Comparison of ENCODE assay signal across 8 cellular contexts in the genomic region with DNA sequence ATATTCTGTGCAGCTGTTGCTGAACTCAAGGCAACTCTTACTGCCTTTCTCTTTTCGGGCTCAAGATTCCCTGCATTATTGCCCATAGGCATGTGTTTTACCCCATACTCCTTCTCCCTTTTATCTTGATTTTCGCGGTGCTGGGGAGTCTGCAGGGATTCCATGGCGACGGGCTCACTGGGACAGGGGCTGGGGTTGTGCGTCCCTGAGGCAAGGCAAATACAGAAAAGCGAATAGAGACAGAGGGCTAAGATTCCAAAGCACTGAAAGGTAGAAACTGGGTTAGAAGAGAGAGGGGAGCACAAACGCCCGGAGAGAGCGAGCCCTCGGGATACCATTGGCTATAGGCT. TPM values are rescaled to one million over a fixed set of nuclear protein-coding genes. Genes with fewer than 3 reads are reported as not detected.
DNase-seq lines count a peak whose midpoint lies in the region; ATAC-seq and TF ChIP-seq lines count a peak whose summit lies in the region.

No MANE protein-coding gene starts in this region.

- no peaks in the 10 kb centered on the region for H3K27me3 Mint-ChIP-seq in activated CD8-positive, alpha-beta T cell treated with anti-CD3 and anti-CD28 coated beads for 36 hours

- peak; percentile 17 for ATAC-seq in GM18868 (IDR thresholded peaks at IDR 0.05; ENCODE audit: unreplicated experiment)
- ATAC-seq in HG02884 (IDR thresholded peaks at IDR 0.05; ENCODE audit: unreplicated experiment), result peak; percentile 8
- ATAC-seq in activated CD8-positive, alpha-beta T cell treated with anti-CD3 and anti-CD28 coated beads for 36 hours, result peak; percentile 31

- H3K9ac ChIP-seq in iPS-18a (ENCODE audit: low read length) (peak overlapping the region; percentile 98), stomach smooth muscle (ENCODE audit: low read length in 2 of 2) (peak overlapping the region; percentile 91 to 97)

- H3K27me3 ChIP-seq in iPS-18a (ENCODE audit: control insufficient read depth, insufficient read depth, low read length) (no peaks in the 10 kb centered on the region), stomach smooth muscle (ENCODE audit: control insufficient read depth in 1 of 2, insufficient read depth in 2 of 2, low read length in 2 of 2) (peaks cover 0 to 2% of the 10 kb centered on the region in 2 donors)

- H3K4me3 ChIP-seq in iPS-18a (ENCODE audit: low read length), result peak overlapping the region; percentile 99
- H3K4me3 ChIP-seq in stomach smooth muscle (ENCODE audit: low read length in 2 of 2), result peak overlapping the region; percentile 87 to 95

- intact Hi-C loops in activated CD8-positive, alpha-beta T cell treated with anti-CD3 and anti-CD28 coated beads for 36 hours (cut with micrococcal nuclease), result no loop called here

- H3K27ac Mint-ChIP-seq in activated CD8-positive, alpha-beta T cell treated with anti-CD3 and anti-CD28 coated beads for 36 hours, result peak overlapping the region; percentile 47

- peaks cover 23% of the 10 kb centered on the region for H3K36me3 Mint-ChIP-seq in activated CD8-positive, alpha-beta T cell treated with anti-CD3 and anti-CD28 coated beads for 36 hours (ENCODE audit: low read depth)

- TF ChIP-seq CTCF in activated CD8-positive, alpha-beta T cell treated with anti-CD3 and anti-CD28 coated beads for 36 hours (IDR thresholded peaks at IDR 0.05), result no peak

- H3K9me3 Mint-ChIP-seq in activated CD8-positive, alpha-beta T cell treated with anti-CD3 and anti-CD28 coated beads for 36 hours, result no peaks in the 10 kb centered on the region

- peaks cover 3% of the 10 kb centered on the region for H3K4me1 ChIP-seq in iPS-18a (ENCODE audit: control insufficient read depth, low read depth, low read length)
- H3K4me1 ChIP-seq in stomach smooth muscle (ENCODE audit: control insufficient read depth, insufficient read depth, low read length), result peaks cover 23% of the 10 kb centered on the region

- CTCF ChIA-PET in activated CD8-positive, alpha-beta T cell treated with anti-CD3 and anti-CD28 coated beads for 36 hours (lab: Charles Lee), result interaction anchor here (3.5 kb wide), 1 partner anchor 9 kb away, joined by 16 read pairs; no protein-coding TSS in a partner anchor

- H3K9me3 ChIP-seq in iPS-18a (ENCODE audit: control insufficient read depth, low read depth, low read length), result no peaks in the 10 kb centered on the region
- H3K9me3 ChIP-seq in stomach smooth muscle (ENCODE audit: control insufficient read depth in 2 of 2, low read length in 2 of 2), result no peaks in the 10 kb centered on the region

- POLR2A ChIA-PET in activated CD8-positive, alpha-beta T cell treated with anti-CD3 and anti-CD28 coated beads for 36 hours (lab: Charles Lee), result interaction anchor here (0.6 to 1.2 kb wide), 4 partner anchors 9 to 142 kb away, joined by 3 read pairs; a partner anchor contains a TSS

- H3K36me3 ChIP-seq in iPS-18a (ENCODE audit: control insufficient read depth, low read depth, low read length), result no peaks in the 10 kb centered on the region
- H3K36me3 ChIP-seq in stomach smooth muscle (ENCODE audit: control insufficient read depth in 2 of 2, insufficient read depth in 2 of 2, low read length in 2 of 2), result peaks cover 0 to 2% of the 10 kb centered on the region in 2 donors

- no peak overlapping the region for H3K27ac ChIP-seq in iPS-18a (ENCODE audit: low read length)
- H3K27ac ChIP-seq in stomach smooth muscle (ENCODE audit: low read length), result peak overlapping the region; percentile 92

- peaks cover 24% of the 10 kb centered on the region for H3K4me1 Mint-ChIP-seq in activated CD8-positive, alpha-beta T cell treated with anti-CD3 and anti-CD28 coated beads for 36 hours (ENCODE audit: low read depth)

- H3K4me3 Mint-ChIP-seq in activated CD8-positive, alpha-beta T cell treated with anti-CD3 and anti-CD28 coated beads for 36 hours, result peak overlapping the region; percentile 95

- DNase-seq in activated CD8-positive, alpha-beta T cell treated with anti-CD3 and anti-CD28 coated beads for 36 hours, result no peak
- DNase-seq in globus pallidus (ENCODE audit: low spot score) (no peak), HUDEP-2 (lab: John Stamatoyannopoulos, UW; ENCODE audit: unreplicated experiment in 76 of 76) (no peak), foreskin melanocyte (no peak)

RNA-seq across cellular contexts. Expression of a gene that starts 0.5 kb away (rescaled TPM):
- 10 to 100 TPM; 16.2 to 24.2 TPM for total RNA-seq in activated CD8-positive, alpha-beta T cell treated with anti-CD3 and anti-CD28 coated beads for 36 hours

RNA-seq across cellular contexts. Expression of a gene that starts 8.1 kb away (rescaled TPM):
- 1 to 10 TPM; 1.6 to 2.0 TPM for total RNA-seq in activated CD8-positive, alpha-beta T cell treated with anti-CD3 and anti-CD28 coated beads for 36 hours

RNA-seq across cellular contexts. Expression of a gene that starts 52.9 kb away (rescaled TPM):
- under 1 TPM; 0.32 to 0.63 TPM for total RNA-seq in activated CD8-positive, alpha-beta T cell treated with anti-CD3 and anti-CD28 coated beads for 36 hours
